In the genomic region with DNA sequence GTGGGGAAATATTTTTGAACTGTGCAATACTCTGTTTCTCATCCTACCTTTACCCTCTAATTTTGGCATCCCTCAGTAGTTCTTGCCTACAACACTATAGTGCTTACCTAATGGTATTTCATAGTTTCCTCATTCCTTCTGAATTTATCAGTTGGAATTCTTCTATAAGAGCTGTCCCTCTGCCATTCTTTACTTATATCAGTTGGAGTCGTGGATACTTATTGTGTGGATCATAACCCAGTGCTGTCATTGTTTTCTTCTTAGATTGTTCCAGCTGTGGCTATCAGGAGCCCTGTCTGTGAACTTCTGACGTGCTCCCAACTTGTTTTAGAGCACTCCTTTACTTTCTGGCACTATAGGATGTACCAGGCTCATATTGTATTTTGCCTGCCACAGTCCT, we compare ENCODE assay signal across 15 cellular contexts.
DNase-seq lines count a peak whose midpoint lies in the region; ATAC-seq and TF ChIP-seq lines count a peak whose summit lies in the region.
"Had no signal": no experiment of that assay in that cellular context is flagged by ENCODE, and none has a peak within 500 bp of the region (broad histone marks: within the 10 kb centered on the region; RNA-seq: fewer than 3 reads in every experiment).

No MANE protein-coding gene starts in this region.

- ATAC-seq in foreskin keratinocyte (peak; percentile 74), HG03159 (IDR thresholded peaks at IDR 0.05; ENCODE audit: unreplicated experiment) (no peak), GM18505 (IDR thresholded peaks at IDR 0.05; ENCODE audit: unreplicated experiment) (no peak), HG03442 (IDR thresholded peaks at IDR 0.05; ENCODE audit: unreplicated experiment) (no peak)

- DNase-seq in HPDE6-E6E7 (ENCODE audit: extremely low spot score) (peak; percentile 13), adipocyte (ENCODE audit: low read depth) (peak; percentile 15), foreskin keratinocyte (peak; percentile 33 to 72)
- DNase-seq in stimulated activated CD4-positive, alpha-beta T cell treated with anti-CD3 and anti-CD28 coated beads, Interleukin-4, amount 100 ng/mL, for 4 hours, result no peak
- DNase-seq: CD8-positive, alpha-beta memory T cell; H9; NCI-H1436; NCI-H345; NCI-H748 treated with DMSO at 0.1 percent for 48 hours; Right ventricle myocardium superior had no signal

- peaks cover 19% of the 10 kb centered on the region for H3K4me1 ChIP-seq in adipocyte (ENCODE audit: control insufficient read depth, insufficient read depth, low read length)
- H3K4me1 ChIP-seq in foreskin keratinocyte, result peaks cover 9% of the 10 kb centered on the region

- H3K9me3 ChIP-seq in adipocyte (ENCODE audit: control insufficient read depth, low read length), result no peaks in the 10 kb centered on the region

- H3K27me3 ChIP-seq in adipocyte (replicated peaks; ENCODE audit: control insufficient read depth, insufficient read depth, low read length) (no peaks in the 10 kb centered on the region), foreskin keratinocyte (no peaks in the 10 kb centered on the region)
- H3K27me3 ChIP-seq: BLaER1 had no signal

- no peak overlapping the region for H3K27ac ChIP-seq in foreskin keratinocyte
- H3K27ac ChIP-seq: BLaER1 had no signal

- TF ChIP-seq POLR2A in GM18505 (IDR thresholded peaks at IDR 0.05; ENCODE audit: borderline replicate concordance, extremely low read depth, insufficient read depth, insufficient read length), result no peak

- H3K36me3 ChIP-seq in adipocyte (ENCODE audit: control insufficient read depth, insufficient read depth, low read length, severe bottlenecking), result peaks cover 20% of the 10 kb centered on the region

- H3K4me3 ChIP-seq in adipocyte (ENCODE audit: low read length), result no peak overlapping the region
- H3K4me3 ChIP-seq: BLaER1, PC-9 had no signal

- H3K9ac ChIP-seq in adipocyte (ENCODE audit: low read length), result no peak overlapping the region
- H3K9ac ChIP-seq: BLaER1 had no signal

- no peak for TF ChIP-seq CTCF in foreskin keratinocyte (conservative IDR thresholded peaks at IDR 0.05)

Comparison
In these comparisons a context has a peak if more than half of its experiments do, and no peak if none do; other contexts are left out.
1. DNase-seq: peak in HPDE6-E6E7 (single experiment), adipocyte (single experiment) and foreskin keratinocyte (2 of 2); none in stimulated activated CD4-positive, alpha-beta T cell treated with anti-CD3 and anti-CD28 coated beads, Interleukin-4, amount 100 ng/mL, for 4 hours (0 of 2).